Comparison of ENCODE assay signal across 16 cellular contexts in the genomic region with DNA sequence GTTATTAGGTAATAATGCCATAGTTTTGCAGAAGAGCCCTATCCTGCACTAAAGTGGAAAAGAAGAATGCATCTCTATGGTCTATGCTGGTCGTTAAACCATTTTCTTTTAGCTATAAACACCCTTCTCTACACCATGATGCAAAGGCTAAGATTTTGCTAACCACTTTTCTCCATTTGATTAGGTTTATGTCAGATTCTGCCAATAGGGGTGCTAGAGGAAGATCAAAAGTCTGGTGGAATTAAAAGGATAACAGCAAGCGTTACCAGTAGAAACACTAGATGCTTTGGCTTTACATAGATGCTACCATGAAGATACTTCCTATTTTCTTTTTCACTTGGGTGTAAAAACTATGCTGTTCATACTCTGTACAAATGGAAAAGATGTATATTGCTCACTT.
DNase-seq lines count a peak whose midpoint lies in the region; ATAC-seq, FAIRE-seq and TF ChIP-seq lines count a peak whose summit lies in the region.
"Had no signal": no experiment of that assay in that cellular context is flagged by ENCODE, and none has a peak within 500 bp of the region (broad histone marks: within the 10 kb centered on the region; RNA-seq: fewer than 3 reads in every experiment).

No MANE protein-coding gene starts in this region.

- no peaks in the 10 kb centered on the region for H3K4me1 ChIP-seq in OCI-LY1 (ENCODE audit: insufficient read depth, low read length, severe bottlenecking)

- TF ChIP-seq CTCF in D721Med (IDR thresholded peaks at IDR 0.05; ENCODE audit: insufficient read depth, missing control alignments), result peak; percentile 3
- TF ChIP-seq CTCF in OCI-LY1 (IDR thresholded peaks at IDR 0.05; ENCODE audit: low read length), result peak; percentile 16; the same call in 1 of the 2 replicates
- TF ChIP-seq CTCF in epithelial cell of proximal tubule (conservative IDR thresholded peaks at IDR 0.05; ENCODE audit: low read depth, low read length), result peak; percentile 40

- no peaks in the 10 kb centered on the region for H3F3A ChIP-seq in OCI-LY1 (ENCODE audit: insufficient read depth, low read length)

- no peak for FAIRE-seq in D721Med (lab: Jason Lieb, UNC)
- FAIRE-seq: HTR-8/SVneo had no signal

- no peak for ATAC-seq in HG03432 (IDR thresholded peaks at IDR 0.05; ENCODE audit: unreplicated experiment)
- ATAC-seq: HCT116 had no signal

- DNase-seq in DMS 273 (lab: John Stamatoyannopoulos, UW; ENCODE audit: unreplicated experiment) (peak; percentile 1), DMS 273 treated with DMSO at 0.1 percent for 48 hours (lab: John Stamatoyannopoulos, UW) (no peak), D721Med (ENCODE audit: insufficient read length, low spot score) (no peak), epithelial cell of proximal tubule (ENCODE audit: low read depth) (no peak), NCI-H1092 treated with DMSO at 0.1 percent for 48 hours (lab: John Stamatoyannopoulos, UW) (no peak), HCEC 1CT (no peak)
- DNase-seq: 8988T; CD4-positive, CD25-positive, alpha-beta regulatory T cell; NCI-H1105 treated with DMSO at 0.1 percent for 48 hours; NCI-H187; NCI-H774; T-helper 1 cell had no signal

- H3K4me2 ChIP-seq in OCI-LY1 (ENCODE audit: low read length), result no peak overlapping the region

- no peak overlapping the region for H3K27ac ChIP-seq in OCI-LY1 (ENCODE audit: low read depth, low read length, poor library complexity, severe bottlenecking)

- H3K9ac ChIP-seq in OCI-LY1 (ENCODE audit: low read length), result no peak overlapping the region

- no peaks in the 10 kb centered on the region for H3K9me3 ChIP-seq in OCI-LY1 (ENCODE audit: low read length)

- H2AFZ ChIP-seq in OCI-LY1 (ENCODE audit: low read length), result no peak overlapping the region

- H3K79me2 ChIP-seq in OCI-LY1 (ENCODE audit: insufficient read depth, low read length), result no peaks in the 10 kb centered on the region

- no peaks in the 10 kb centered on the region for H4K20me1 ChIP-seq in OCI-LY1 (ENCODE audit: insufficient read depth, low read length)

- no peaks in the 10 kb centered on the region for H3K36me3 ChIP-seq in OCI-LY1 (ENCODE audit: insufficient read depth, low read length)

- no peaks in the 10 kb centered on the region for H3K27me3 ChIP-seq in OCI-LY1 (ENCODE audit: insufficient read depth, low read length)

- no peaks in the 10 kb centered on the region for H3K9me2 ChIP-seq in OCI-LY1 (ENCODE audit: low read depth, low read length)

- H3K4me3 ChIP-seq in OCI-LY1 (ENCODE audit: low read depth, low read length, poor library complexity, severe bottlenecking) (no peak overlapping the region), epithelial cell of proximal tubule (ENCODE audit: low read depth, low read length) (no peak overlapping the region)
